1 cellular context compared by ENCODE assay signal in genomic region chr17:27793168-27793905, GRCh38.
TF ChIP-seq lines count a peak whose summit lies in the region.

No MANE protein-coding gene starts in this region.

TF ChIP-seq in GM23338, 12 proteins besides CTCF, POLR2A, EP300 and RAD21 (continued from another document):
- TF ChIP-seq REST (IDR thresholded peaks at IDR 0.05; ENCODE audit: unreplicated experiment) (no peak), STAT1 (IDR thresholded peaks at IDR 0.05; ENCODE audit: unreplicated experiment) (no peak), ZNF331 (CRISPR knock-in tag; IDR thresholded peaks at IDR 0.05; ENCODE audit: low read depth) (no peak), EZH2 (IDR thresholded peaks at IDR 0.05; ENCODE audit: low read depth, unreplicated experiment) (no peak), CREB1 (CRISPR knock-in tag; IDR thresholded peaks at IDR 0.05; ENCODE audit: low read depth) (no peak), EZH2phosphoT487 (IDR thresholded peaks at IDR 0.05; ENCODE audit: unreplicated experiment) (no peak), JUNB (IDR thresholded peaks at IDR 0.05; ENCODE audit: unreplicated experiment) (no peak), NANOG (IDR thresholded peaks at IDR 0.05; ENCODE audit: borderline replicate concordance) (no peak), ZNF114 (CRISPR knock-in tag; IDR thresholded peaks at IDR 0.05) (no peak)
